ENCODE assay signal across 1 cellular context in the genomic region with DNA sequence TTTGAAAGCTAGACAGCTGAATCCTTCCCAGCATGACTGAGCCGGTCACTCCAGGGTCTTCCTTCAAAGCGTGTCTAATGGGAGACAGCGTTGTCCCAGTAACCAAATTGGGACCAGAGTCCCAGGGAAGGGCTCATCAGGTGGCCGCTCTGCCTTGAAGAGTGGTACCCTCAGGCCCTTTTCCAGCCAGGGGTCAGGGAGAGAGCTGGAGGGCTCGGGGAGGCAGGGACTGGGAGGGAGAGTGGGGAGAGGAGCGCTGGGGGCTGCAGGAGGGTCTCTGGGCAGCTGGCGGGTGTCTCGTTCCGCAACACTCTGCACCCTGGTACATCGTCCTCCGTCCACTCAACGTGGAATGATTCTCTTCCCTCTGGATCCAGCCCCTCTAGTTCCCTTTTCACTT.
TF ChIP-seq lines count a peak whose summit lies in the region.

No MANE protein-coding gene starts in this region.

TF ChIP-seq in SK-N-SH treated with all-trans-retinoic acid at 6 μM for 48 hours, 23 proteins besides CTCF, POLR2A, EP300 and RAD21 (continued from another document):
- TF ChIP-seq TSHZ2 (CRISPR knock-in tag; IDR thresholded peaks at IDR 0.05) = no peak
- TF ChIP-seq GLIS3 (CRISPR knock-in tag; IDR thresholded peaks at IDR 0.05) = no peak
- no peak for TF ChIP-seq BACH2 (CRISPR knock-in tag; IDR thresholded peaks at IDR 0.05; ENCODE audit: borderline replicate concordance)
- no peak for TF ChIP-seq ZNF565 (CRISPR knock-in tag; conservative IDR thresholded peaks at IDR 0.05; ENCODE audit: low read depth)
- no peak for TF ChIP-seq PPARA (CRISPR knock-in tag; IDR thresholded peaks at IDR 0.05; ENCODE audit: borderline replicate concordance)
